In genomic region chr1:174712541-174712940, GRCh38 we compare ENCODE assay signal across 26 cellular contexts.
"Had no signal": no experiment of that assay in that cellular context is flagged by ENCODE, and none has a peak within 500 bp of the region (broad histone marks: within the 10 kb centered on the region; RNA-seq: fewer than 3 reads in every experiment).

No MANE protein-coding gene starts in this region.

- H3K27ac ChIP-seq: neural progenitor cell, neutrophil, ovary, right atrium auricular region, right lobe of liver, thyroid gland, transverse colon, vagina had no signal

- H3K27me3 Mint-ChIP-seq: naive B cell; progenitor cell of endocrine pancreas; stimulated activated naive CD8-positive, alpha-beta T cell treated with anti-CD3 and anti-CD28 coated beads, Interleukin-15, Interleukin-2, amounts not matched to agents 100 ng/mL and 50 ng/mL, for 24 hours had no signal

- H3K4me3 Mint-ChIP-seq: mesothelial cell of epicardium; naive B cell; nephron; neural progenitor cell; stimulated activated naive CD8-positive, alpha-beta T cell treated with anti-CD3 and anti-CD28 coated beads, Interleukin-15, Interleukin-2, amounts not matched to agents 100 ng/mL and 50 ng/mL, for 24 hours had no signal

- H3K9me3 ChIP-seq: neutrophil, ovary, right atrium auricular region, right lobe of liver, thyroid gland, transverse colon, upper lobe of left lung, vagina had no signal

- H3K9me3 Mint-ChIP-seq: stimulated activated naive CD8-positive, alpha-beta T cell treated with anti-CD3 and anti-CD28 coated beads, Interleukin-15, Interleukin-2, amounts not matched to agents 100 ng/mL and 50 ng/mL, for 24 hours had no signal

- H3K4me1 Mint-ChIP-seq: mesothelial cell of epicardium, nephron, neural progenitor cell had no signal

- H3K27ac Mint-ChIP-seq: mesothelial cell of epicardium; nephron; progenitor cell of endocrine pancreas; stimulated activated naive CD8-positive, alpha-beta T cell treated with anti-CD3 and anti-CD28 coated beads, Interleukin-15, Interleukin-2, amounts not matched to agents 100 ng/mL and 50 ng/mL, for 24 hours had no signal

- H3K4me1 ChIP-seq: neural progenitor cell, right lobe of liver, thyroid gland, transverse colon, upper lobe of left lung, vagina had no signal

- H3K36me3 Mint-ChIP-seq: neural progenitor cell had no signal

- H3K4me3 ChIP-seq: left ventricle myocardium inferior, lung, neural progenitor cell, ovary, right atrium auricular region, right lobe of liver, smooth muscle cell, thyroid gland, transverse colon, upper lobe of left lung, vagina had no signal

- H3K27me3 ChIP-seq: neural progenitor cell, neutrophil, ovary, right atrium auricular region, right lobe of liver, thyroid gland, transverse colon, upper lobe of left lung, vagina had no signal

- ATAC-seq: right lobe of liver had no signal

- H3K36me3 ChIP-seq: neural progenitor cell, neutrophil, ovary, right atrium auricular region, right lobe of liver, thyroid gland, transverse colon, vagina had no signal

- DNase-seq: head of caudate nucleus; hippocampal formation; kidney; left ventricle myocardium inferior; mesendoderm; naive B cell; ovary; right lobe of liver; stimulated activated CD4-positive, alpha-beta T cell treated with anti-CD3 and anti-CD28 coated beads, Interleukin-12 subunit alpha, Interleukin-12 subunit beta, amount 100 ng/mL, for 4 hours; stimulated activated CD4-positive, alpha-beta T cell treated with anti-CD3 and anti-CD28 coated beads, Interleukin-15, amount 100 ng/mL, for 24 hours; stimulated activated CD4-positive, alpha-beta T cell treated with anti-CD3 and anti-CD28 coated beads, Interleukin-2, amount 100 ng/mL, for 24 hours; stimulated activated CD4-positive, alpha-beta T cell treated with anti-CD3 and anti-CD28 coated beads, Interleukin-4, amount 100 ng/mL, for 1 hour; stimulated activated naive CD4-positive, alpha-beta T cell; thyroid gland; transverse colon; upper lobe of left lung had no signal
